1 cellular context compared by ENCODE assay signal in genomic region chr20:32312718-32313424, GRCh38.
A peak's percentile ranks its signal among the peaks of the same experiment; 100 is the strongest.
TF ChIP-seq lines count a peak whose summit lies in the region.

No MANE protein-coding gene starts in this region.

TF ChIP-seq in HepG2, 621 proteins besides CTCF, POLR2A, EP300 and RAD21 (continued from another document and continues in another):
- TF ChIP-seq KAT2B (IDR thresholded peaks at IDR 0.05; ENCODE audit: borderline replicate concordance, low read depth, low read length) (no peak), ZBTB8A (CRISPR knock-in tag; IDR thresholded peaks at IDR 0.05; ENCODE audit: borderline replicate concordance, low read depth) (no peak), ZNF713 (CRISPR knock-in tag; IDR thresholded peaks at IDR 0.05) (no peak), ZNF556 (CRISPR knock-in tag; IDR thresholded peaks at IDR 0.05; ENCODE audit: borderline replicate concordance) (no peak), ZNF292 (CRISPR knock-in tag; IDR thresholded peaks at IDR 0.05; ENCODE audit: borderline replicate concordance, low read depth) (no peak), FOXJ3 (CRISPR knock-in tag; IDR thresholded peaks at IDR 0.05; ENCODE audit: borderline replicate concordance) (no peak), ZNF678 (CRISPR knock-in tag; IDR thresholded peaks at IDR 0.05) (no peak), DNMT3B (CRISPR knock-in tag; conservative IDR thresholded peaks at IDR 0.05) (no peak), HIVEP1 (CRISPR knock-in tag; IDR thresholded peaks at IDR 0.05) (no peak), ZNF619 (CRISPR knock-in tag; IDR thresholded peaks at IDR 0.05) (no peak), ZBTB44 (CRISPR knock-in tag; IDR thresholded peaks at IDR 0.05) (no peak), SCMH1 (CRISPR knock-in tag; IDR thresholded peaks at IDR 0.05; ENCODE audit: borderline replicate concordance) (no peak), HOXA3 (CRISPR knock-in tag; IDR thresholded peaks at IDR 0.05) (peak; percentile 53; the same call in 1 of the 2 replicates), TRAFD1 (CRISPR knock-in tag; IDR thresholded peaks at IDR 0.05; ENCODE audit: borderline replicate concordance) (no peak), MNT (IDR thresholded peaks at IDR 0.05) (no peak), ZNF597 (CRISPR knock-in tag; IDR thresholded peaks at IDR 0.05) (no peak), KDM2A (CRISPR knock-in tag; IDR thresholded peaks at IDR 0.05; ENCODE audit: borderline replicate concordance, low read depth) (no peak), BATF2 (CRISPR knock-in tag; IDR thresholded peaks at IDR 0.05) (no peak), HES4 (CRISPR knock-in tag; IDR thresholded peaks at IDR 0.05; ENCODE audit: borderline replicate concordance) (no peak), MAFK (conservative IDR thresholded peaks at IDR 0.05 in 1 of 2, IDR thresholded peaks at IDR 0.05 in 1 of 2; ENCODE audit: low read length in 2 of 2) (0 out of 4 replicates have a peak, but pooled peaks of 1 of the 2 experiments have one; percentile 0), SRSF1 (optimal IDR thresholded peaks at IDR 0.05; ENCODE audit: low read depth, low read length) (no peak), KLF12 (CRISPR knock-in tag; IDR thresholded peaks at IDR 0.05; ENCODE audit: borderline replicate concordance) (no peak; the same call in 1 of the 2 replicates), MATR3 (CRISPR knock-in tag; IDR thresholded peaks at IDR 0.05) (no peak), ZNF441 (CRISPR knock-in tag; IDR thresholded peaks at IDR 0.05; ENCODE audit: borderline replicate concordance) (no peak), TCF7L2 (IDR thresholded peaks at IDR 0.05; ENCODE audit: low read depth, low read length) (no peak), ZNF704 (CRISPR knock-in tag; IDR thresholded peaks at IDR 0.05; ENCODE audit: borderline replicate concordance) (no peak), HNRNPUL1 (IDR thresholded peaks at IDR 0.05; ENCODE audit: low read depth, low read length) (no peak), CENPX (CRISPR knock-in tag; IDR thresholded peaks at IDR 0.05) (no peak), MLXIP (CRISPR knock-in tag; IDR thresholded peaks at IDR 0.05; ENCODE audit: borderline replicate concordance) (no peak), ZNF383 (CRISPR knock-in tag; IDR thresholded peaks at IDR 0.05; ENCODE audit: borderline replicate concordance) (no peak), TFDP2 (CRISPR knock-in tag; IDR thresholded peaks at IDR 0.05) (no peak), ZNF580 (CRISPR knock-in tag; IDR thresholded peaks at IDR 0.05; ENCODE audit: borderline replicate concordance, low read depth) (no peak), ZNF737 (CRISPR knock-in tag; IDR thresholded peaks at IDR 0.05; ENCODE audit: borderline replicate concordance) (no peak), ZNF564 (CRISPR knock-in tag; IDR thresholded peaks at IDR 0.05) (no peak), ZNF143 (CRISPR knock-in tag; IDR thresholded peaks at IDR 0.05) (no peak), ZNF672 (CRISPR knock-in tag; IDR thresholded peaks at IDR 0.05) (no peak), GRHL1 (CRISPR knock-in tag; conservative IDR thresholded peaks at IDR 0.05) (no peak), MTF1 (CRISPR knock-in tag; IDR thresholded peaks at IDR 0.05) (no peak), PPARG (CRISPR knock-in tag; conservative IDR thresholded peaks at IDR 0.05) (no peak), REL (CRISPR knock-in tag; conservative IDR thresholded peaks at IDR 0.05) (no peak), TFAP4 (IDR thresholded peaks at IDR 0.05; ENCODE audit: borderline replicate concordance, low read depth) (no peak), ZNF543 (CRISPR knock-in tag; IDR thresholded peaks at IDR 0.05) (no peak), SUZ12 (IDR thresholded peaks at IDR 0.05; ENCODE audit: low read depth, low read length) (no peak), HNRNPL (IDR thresholded peaks at IDR 0.05; ENCODE audit: low read depth, low read length) (no peak), ZNF792 (CRISPR knock-in tag; IDR thresholded peaks at IDR 0.05) (peak; percentile 67; the same call in 1 of the 2 replicates), ZNF18 (CRISPR knock-in tag; IDR thresholded peaks at IDR 0.05; ENCODE audit: insufficient replicate concordance) (no peak), BCL6 (CRISPR knock-in tag; IDR thresholded peaks at IDR 0.05) (peak; percentile 57; the same call in 1 of the 2 replicates), ZNF432 (CRISPR knock-in tag; IDR thresholded peaks at IDR 0.05; ENCODE audit: borderline replicate concordance) (no peak), CCAR2 (optimal IDR thresholded peaks at IDR 0.05; ENCODE audit: low read depth, low read length) (no peak), TBX3 (IDR thresholded peaks at IDR 0.05; ENCODE audit: borderline replicate concordance) (no peak)
